In genomic region chr1:171984850-171985485, GRCh38 we compare ENCODE assay signal across 9 cellular contexts.
A peak's percentile ranks its signal among the peaks of the same experiment; 100 is the strongest.
DNase-seq lines count a peak whose midpoint lies in the region; ATAC-seq, FAIRE-seq and TF ChIP-seq lines count a peak whose summit lies in the region.
"Had no signal": no experiment of that assay in that cellular context is flagged by ENCODE, and none has a peak within 500 bp of the region (broad histone marks: within the 10 kb centered on the region; RNA-seq: fewer than 3 reads in every experiment).

No MANE protein-coding gene starts in this region.

- no peaks in the 10 kb centered on the region for H3K27me3 Mint-ChIP-seq in GM23338 (ENCODE audit: insufficient read depth, low read depth, poor library complexity)
- H3K27me3 Mint-ChIP-seq in activated naive CD4-positive, alpha-beta T cell treated with anti-CD3 and anti-CD28 coated beads for 36 hours (ENCODE audit: low read depth) = no peaks in the 10 kb centered on the region

- TF ChIP-seq RAD21 in HepG2 (CRISPR knock-in tag; IDR thresholded peaks at IDR 0.05) = peak; percentile 23; the same call in 1 of the 2 replicates

- peak; percentile 91 for FAIRE-seq in HepG2 (lab: Jason Lieb, UNC)

- H3K9ac ChIP-seq in HepG2 (ENCODE audit: insufficient read depth, low read depth, low read length) = no peak overlapping the region

- TF ChIP-seq CTCF in GM23338 (conservative IDR thresholded peaks at IDR 0.05; ENCODE audit: low read depth in 2 of 2) (peak; percentile 92 to 96), cardiac fibroblast (IDR thresholded peaks at IDR 0.05; ENCODE audit: low read depth, low read length) (peak; percentile 72), HepG2 (CRISPR knock-in tag; IDR thresholded peaks at IDR 0.05) (peak; percentile 76)

- under 1% methylated on average over 3 of the region's 3 CpGs for WGBS in HepG2 (ENCODE audit: low lambda C conversion rate)
- 17 to 18% methylated on average over 3 of the region's 3 CpGs for WGBS in aorta, 2 donors

- no peaks in the 10 kb centered on the region for H3K27me3 ChIP-seq in GM23338 (ENCODE audit: insufficient read depth)
- no peaks in the 10 kb centered on the region for H3K27me3 ChIP-seq in HepG2 (ENCODE audit: control insufficient read depth in 1 of 2, insufficient read depth in 2 of 2, low read length in 2 of 2)
- H3K27me3 ChIP-seq in aorta (ENCODE audit: control insufficient read depth in 1 of 2, insufficient read depth in 2 of 2, low read length in 1 of 2) = no peaks in the 10 kb centered on the region
- H3K27me3 ChIP-seq: neutrophil had no signal

- no peak overlapping the region for H3K4me2 ChIP-seq in GM23338
- no peak overlapping the region for H3K4me2 ChIP-seq in HepG2 (ENCODE audit: low read depth, low read length)

- H3K4me3 ChIP-seq in GM23338 (no peak overlapping the region), cardiac fibroblast (replicated peaks in 1 of 2; ENCODE audit: low read depth in 2 of 2, low read length in 2 of 2) (no peak overlapping the region), HepG2 (replicated peaks in 1 of 3; ENCODE audit: insufficient read depth in 1 of 3, low read depth in 2 of 3, low read length in 3 of 3) (no peak overlapping the region), aorta (ENCODE audit: low read length in 2 of 2) (no peak overlapping the region)

- H4K20me1 ChIP-seq in GM23338 (replicated peaks; ENCODE audit: insufficient read depth) (no peaks in the 10 kb centered on the region), HepG2 (ENCODE audit: insufficient read depth, low read length) (no peaks in the 10 kb centered on the region)

- H3K27ac Mint-ChIP-seq in GM23338 = no peak overlapping the region
- no peak overlapping the region for H3K27ac Mint-ChIP-seq in activated naive CD4-positive, alpha-beta T cell treated with anti-CD3 and anti-CD28 coated beads for 36 hours

- BruUV-seq in HepG2 (replicated peaks; lab: Mats Ljungman, UMichigan) = no TSS peak

- intact Hi-C loops in HepG2 (cut with micrococcal nuclease; ENCODE audit: unreplicated experiment) = loop anchor here (1.0 to 2.0 kb wide), 2 partner anchors 184 to 340 kb away; no protein-coding TSS in a partner anchor
- intact Hi-C loops in aorta (cut with DNase I) = loop anchor here (5.0 kb wide), 2 partner anchors 183 to 343 kb away; no protein-coding TSS in a partner anchor
- intact Hi-C loops in activated naive CD4-positive, alpha-beta T cell treated with anti-CD3 and anti-CD28 coated beads for 36 hours (cut with micrococcal nuclease) = loop anchor here (1.0 to 5.0 kb wide), 5 partner anchors 184 to 500 kb away; partner anchors contain the start of genes PRRC2C and VAMP4

- ATAC-seq in GM23338 (peak; percentile 91), HepG2 (peak; percentile 75), aorta (ENCODE audit: low FRiP score) (no peak), GM21576 (IDR thresholded peaks at IDR 0.05; ENCODE audit: unreplicated experiment) (no peak)

- no peaks in the 10 kb centered on the region for H3K9me3 ChIP-seq in HepG2 (ENCODE audit: low read length)
- H3K9me3 ChIP-seq in aorta (ENCODE audit: control insufficient read depth, low read length) = no peaks in the 10 kb centered on the region
- H3K9me3 ChIP-seq: neutrophil had no signal

- H3K36me3 Mint-ChIP-seq in GM23338 (ENCODE audit: low read depth) = no peaks in the 10 kb centered on the region
- H3K36me3 Mint-ChIP-seq in activated naive CD4-positive, alpha-beta T cell treated with anti-CD3 and anti-CD28 coated beads for 36 hours (ENCODE audit: low read depth) = no peaks in the 10 kb centered on the region

- H2AFZ ChIP-seq in GM23338 (no peak overlapping the region), HepG2 (ENCODE audit: low read length) (no peak overlapping the region)

- POLR2A ChIA-PET in HepG2 (lab: Yijun Ruan, JAX) = no interaction called here

- H3K36me3 ChIP-seq in GM23338 (ENCODE audit: insufficient read depth) (no peaks in the 10 kb centered on the region), HepG2 (replicated peaks in 1 of 2; ENCODE audit: control insufficient read depth in 1 of 2, insufficient read depth in 2 of 2, low read length in 2 of 2) (no peaks in the 10 kb centered on the region), aorta (ENCODE audit: control insufficient read depth in 1 of 2, insufficient read depth in 2 of 2, low read length in 1 of 2) (no peaks in the 10 kb centered on the region)
- H3K36me3 ChIP-seq: neutrophil had no signal

- in situ Hi-C loops in HepG2 (cut with HindIII; ENCODE audit: extremely low pct_ligation_motif_present, low pct_unique_long_range_greater_than_20kb) = loop anchor here (5.0 to 10.0 kb wide), 2 partner anchors 183 to 340 kb away; no protein-coding TSS in a partner anchor

- no peak for TF ChIP-seq POLR2A in HepG2 (IDR thresholded peaks at IDR 0.05; ENCODE audit: insufficient read depth in 1 of 2, low read depth in 2 of 2, low read length in 2 of 2)

- H3K27ac ChIP-seq in GM23338 (ENCODE audit: low read depth) (no peak overlapping the region), HepG2 (ENCODE audit: extremely low read length, insufficient read depth, low read length) (no peak overlapping the region), aorta (ENCODE audit: low read depth in 1 of 2, low read length in 2 of 2) (no peak overlapping the region)
- H3K27ac ChIP-seq: neutrophil had no signal

- H3K4me1 ChIP-seq in GM23338 (ENCODE audit: insufficient read depth) (0 out of 2 replicates have a peak, but pooled peaks cover 3% of the 10 kb centered on the region), HepG2 (ENCODE audit: insufficient read depth, low read length) (no peaks in the 10 kb centered on the region), aorta (ENCODE audit: control insufficient read depth in 1 of 2, insufficient read depth in 2 of 2, low read length in 2 of 2) (no peaks in the 10 kb centered on the region)

- H3K4me3 Mint-ChIP-seq in GM23338 = no peak overlapping the region
- H3K4me3 Mint-ChIP-seq in activated naive CD4-positive, alpha-beta T cell treated with anti-CD3 and anti-CD28 coated beads for 36 hours = no peak overlapping the region

- no peaks in the 10 kb centered on the region for H3K9me2 ChIP-seq in GM23338 (ENCODE audit: insufficient read depth)

- TF ChIP-seq EP300 in HepG2 (IDR thresholded peaks at IDR 0.05; ENCODE audit: low read depth in 2 of 2, low read length in 2 of 2) (no peak), HepG2 (CRISPR knock-in tag; IDR thresholded peaks at IDR 0.05; ENCODE audit: borderline replicate concordance) (no peak)

- no peaks in the 10 kb centered on the region for H3K9me3 Mint-ChIP-seq in GM23338
- H3K9me3 Mint-ChIP-seq in activated naive CD4-positive, alpha-beta T cell treated with anti-CD3 and anti-CD28 coated beads for 36 hours = no peaks in the 10 kb centered on the region

- CTCF ChIA-PET in HepG2 (lab: Yijun Ruan, JAX; ENCODE audit: low intra/inter-chr PET ratio, low total read pairs) = interaction anchor here (1.4 to 1.9 kb wide), 2 partner anchors 184 to 414 kb away, joined by 3 to 23 read pairs; no protein-coding TSS in a partner anchor
- CTCF ChIA-PET in activated naive CD4-positive, alpha-beta T cell treated with anti-CD3 and anti-CD28 coated beads for 36 hours (lab: Charles Lee) = interaction anchor here (0.6 to 12.3 kb wide), 17 partner anchors 9 to 446 kb away, joined by 3 to 232 read pairs (median 6); no protein-coding TSS in a partner anchor

- peaks cover 8% of the 10 kb centered on the region for H3K4me1 Mint-ChIP-seq in GM23338
- H3K4me1 Mint-ChIP-seq in activated naive CD4-positive, alpha-beta T cell treated with anti-CD3 and anti-CD28 coated beads for 36 hours (ENCODE audit: low read depth) = no peaks in the 10 kb centered on the region

- H3K79me2 ChIP-seq in GM23338 (replicated peaks; ENCODE audit: insufficient read depth) (no peaks in the 10 kb centered on the region), HepG2 (ENCODE audit: insufficient read depth, low read length) (no peaks in the 10 kb centered on the region)

- H3F3A ChIP-seq in GM23338 (replicated peaks; ENCODE audit: low read depth) = no peaks in the 10 kb centered on the region

- DNase-seq in DMS153 (lab: John Stamatoyannopoulos, UW) (peak; percentile 57), GM23338 (ENCODE audit: low spot score) (peak; percentile 72), NCI-H69 (lab: John Stamatoyannopoulos, UW) (peak; percentile 67), cardiac fibroblast (ENCODE audit: low read depth in 2 of 2) (peak; percentile 55 to 57), HepG2 (ENCODE audit: low spot score) (peak; percentile 40), aorta (no peak)
- no peak for DNase-seq in activated naive CD4-positive, alpha-beta T cell treated with anti-CD3 and anti-CD28 coated beads for 36 hours

TF ChIP-seq in GM23338, 12 proteins besides CTCF, POLR2A, EP300 and RAD21 (continues in another document):
- no peak for TF ChIP-seq ZNF114 (CRISPR knock-in tag; IDR thresholded peaks at IDR 0.05)
- TF ChIP-seq POLR2AphosphoS5 (IDR thresholded peaks at IDR 0.05; ENCODE audit: low read depth) = no peak
- no peak for TF ChIP-seq CREB1 (CRISPR knock-in tag; IDR thresholded peaks at IDR 0.05; ENCODE audit: low read depth)
- TF ChIP-seq ETS1 (IDR thresholded peaks at IDR 0.05) = no peak
- TF ChIP-seq NANOG (IDR thresholded peaks at IDR 0.05; ENCODE audit: borderline replicate concordance) = no peak

TF ChIP-seq in HepG2, 621 proteins besides CTCF, POLR2A, EP300 and RAD21 (continues in another document):
- TF ChIP-seq ONECUT2 (CRISPR knock-in tag; IDR thresholded peaks at IDR 0.05) = peak; percentile 92

Comparison
In these comparisons a context has a peak if more than half of its experiments do, and no peak if none do; other contexts are left out.
1. DNase-seq: peak in DMS153 (single experiment), GM23338 (single experiment), NCI-H69 (single experiment), cardiac fibroblast (2 of 2) and HepG2 (single experiment); none in aorta (0 of 2) and activated naive CD4-positive, alpha-beta T cell treated with anti-CD3 and anti-CD28 coated beads for 36 hours (single experiment).
2. ATAC-seq: peak in GM23338 (single experiment) and HepG2 (single experiment); none in aorta (single experiment) and GM21576 (single experiment).
3. Peak in every context shown above with its lines, with median percentiles within 50 percentile points of each other: CTCF ChIP-seq.